ENCODE assay signal across 35 cellular contexts in genomic region chr10:8499752-8500390, GRCh38.
"Had no signal": no experiment of that assay in that cellular context is flagged by ENCODE, and none has a peak within 500 bp of the region (broad histone marks: within the 10 kb centered on the region; RNA-seq: fewer than 3 reads in every experiment).

No MANE protein-coding gene starts in this region.

- H3K27me3 ChIP-seq: ascending aorta, cardiac muscle cell had no signal

- FAIRE-seq: bronchial epithelial cell, TTC549 had no signal

- H3K36me3 ChIP-seq: ascending aorta, cardiac muscle cell had no signal

- H3K27ac Mint-ChIP-seq: activated CD4-positive, alpha-beta memory T cell treated with anti-CD3 and anti-CD28 coated beads, Interleukin-2, amount 10 ng/mL, durations not matched to agents 7 days and 5 days; activated CD4-positive, alpha-beta T cell treated with anti-CD3 and anti-CD28 coated beads, Interleukin-2, amount 10 ng/mL, durations not matched to agents 7 days and 5 days; activated CD8-positive, alpha-beta memory T cell treated with anti-CD3 and anti-CD28 coated beads, Interleukin-2, amount 10 ng/mL, durations not matched to agents 7 days and 5 days; activated CD8-positive, alpha-beta T cell treated with anti-CD3 and anti-CD28 coated beads, Interleukin-2, amount 10 ng/mL, durations not matched to agents 7 days and 5 days; activated naive CD4-positive, alpha-beta T cell treated with anti-CD3 and anti-CD28 coated beads, Interleukin-2, amount 10 ng/mL, durations not matched to agents 7 days and 5 days; activated naive CD4-positive, alpha-beta T cell treated with anti-CD3 and anti-CD28 coated beads, Interleukin-2, amount 50 U/mL, for 24 hours; activated naive CD8-positive, alpha-beta T cell; activated naive CD8-positive, alpha-beta T cell treated with anti-CD3 and anti-CD28 coated beads, Interleukin-2, amount 10 ng/mL, durations not matched to agents 7 days and 5 days; activated naive CD8-positive, alpha-beta T cell treated with anti-CD3 and anti-CD28 coated beads, Interleukin-2, amount 50 U/mL, for 24 hours; activated T-helper 2 cell treated with anti-CD3 and anti-CD28 coated beads, Interferon-gamma antibody, Interleukin-2, Interleukin-4, amounts not matched to agents 10 μg/mL and 5 μg/mL and 100 μg/mL, durations not matched to agents 14 hours and 24 hours and 36 hours; brain; T-helper 1 cell treated with Interleukin-12 subunit alpha and Interleukin-12 subunit beta and Interleukin-4 antibody, amounts not matched to agents 30 μg/mL and 1 μg/mL, for 36 hours; T-helper 2 cell treated with Interferon-gamma antibody and Interleukin-4, amounts not matched to agents 5 μg/mL and 100 μg/mL, for 36 hours had no signal

- DNase-seq: activated CD4-positive, alpha-beta memory T cell treated with anti-CD3 and anti-CD28 coated beads, Interleukin-2, amount 10 ng/mL, durations not matched to agents 7 days and 5 days; activated CD4-positive, alpha-beta T cell treated with anti-CD3 and anti-CD28 coated beads for 1 hour; activated CD4-positive, alpha-beta T cell treated with anti-CD3 and anti-CD28 coated beads for 4 hours; activated CD4-positive, alpha-beta T cell treated with anti-CD3 and anti-CD28 coated beads, Interleukin-2, amount 10 ng/mL, durations not matched to agents 7 days and 5 days; activated CD4-positive, alpha-beta T cell treated with anti-CD3 and anti-CD28 coated beads, Interleukin-2, amount 50 U/mL, for 48 hours; activated CD4-positive, CD25-positive, alpha-beta regulatory T cell; activated CD8-positive, alpha-beta memory T cell treated with anti-CD3 and anti-CD28 coated beads for 24 hours; activated CD8-positive, alpha-beta memory T cell treated with anti-CD3 and anti-CD28 coated beads, Interleukin-2, amount 10 ng/mL, durations not matched to agents 7 days and 5 days; activated CD8-positive, alpha-beta memory T cell treated with anti-CD3 and anti-CD28 coated beads, Interleukin-2, amount 50 U/mL, for 48 hours; activated CD8-positive, alpha-beta T cell treated with anti-CD3 and anti-CD28 coated beads, Interleukin-2, amount 10 ng/mL, durations not matched to agents 7 days and 5 days; activated effector memory CD4-positive, alpha-beta T cell treated with Interleukin-2 at 50 U/mL for 16 hours; activated gamma-delta T cell; activated naive CD4-positive, alpha-beta T cell treated with anti-CD3 and anti-CD28 coated beads, Interleukin-2, amount 10 ng/mL, durations not matched to agents 7 days and 5 days; activated naive CD4-positive, alpha-beta T cell treated with Interleukin-2 at 50 U/mL for 16 hours; activated naive CD8-positive, alpha-beta T cell treated with anti-CD3 and anti-CD28 coated beads, Interleukin-2, amount 10 ng/mL, durations not matched to agents 7 days and 5 days; activated naive CD8-positive, alpha-beta T cell treated with anti-CD3 and anti-CD28 coated beads, Interleukin-2, amount 50 U/mL, for 24 hours; activated T-cell treated with anti-CD3 and anti-CD28 coated beads, Interleukin-2, amount 50 U/mL, for 24 hours; amygdala; anterior cingulate cortex; caudate nucleus; cerebellar nuclear complex; T-helper 1 cell; T-helper 9 cell had no signal

- H3K4me1 Mint-ChIP-seq: activated naive CD4-positive, alpha-beta T cell treated with anti-CD3 and anti-CD28 coated beads, Interleukin-2, amount 10 ng/mL, durations not matched to agents 7 days and 5 days; activated naive CD4-positive, alpha-beta T cell treated with anti-CD3 and anti-CD28 coated beads, Interleukin-2, amount 50 U/mL, for 24 hours had no signal

- H3K9me3 Mint-ChIP-seq: activated CD4-positive, alpha-beta memory T cell treated with anti-CD3 and anti-CD28 coated beads, Interleukin-2, amount 10 ng/mL, durations not matched to agents 7 days and 5 days; activated naive CD4-positive, alpha-beta T cell treated with anti-CD3 and anti-CD28 coated beads, Interleukin-2, amount 10 ng/mL, durations not matched to agents 7 days and 5 days; activated naive CD4-positive, alpha-beta T cell treated with anti-CD3 and anti-CD28 coated beads, Interleukin-2, amount 50 U/mL, for 24 hours; activated naive CD8-positive, alpha-beta T cell treated with anti-CD3 and anti-CD28 coated beads, Interleukin-2, amount 10 ng/mL, durations not matched to agents 7 days and 5 days; activated T-cell treated with anti-CD3 and anti-CD28 coated beads, Interleukin-2, amount 50 U/mL, for 24 hours; central memory CD8-positive, alpha-beta T cell; T-helper 1 cell treated with Interleukin-12 subunit alpha and Interleukin-12 subunit beta and Interleukin-4 antibody, amounts not matched to agents 30 μg/mL and 1 μg/mL, for 36 hours had no signal

- H3K4me1 ChIP-seq: ascending aorta had no signal

- H3K4me3 Mint-ChIP-seq: activated CD4-positive, alpha-beta memory T cell treated with anti-CD3 and anti-CD28 coated beads, Interleukin-2, amount 10 ng/mL, durations not matched to agents 7 days and 5 days; activated CD4-positive, alpha-beta T cell treated with anti-CD3 and anti-CD28 coated beads, Interleukin-2, amount 10 ng/mL, durations not matched to agents 7 days and 5 days; activated CD8-positive, alpha-beta memory T cell treated with anti-CD3 and anti-CD28 coated beads, Interleukin-2, amount 10 ng/mL, durations not matched to agents 7 days and 5 days; activated CD8-positive, alpha-beta T cell treated with anti-CD3 and anti-CD28 coated beads, Interleukin-2, amount 10 ng/mL, durations not matched to agents 7 days and 5 days; activated naive CD4-positive, alpha-beta T cell treated with anti-CD3 and anti-CD28 coated beads, Interleukin-2, amount 10 ng/mL, durations not matched to agents 7 days and 5 days; activated naive CD4-positive, alpha-beta T cell treated with anti-CD3 and anti-CD28 coated beads, Interleukin-2, amount 50 U/mL, for 24 hours; activated naive CD8-positive, alpha-beta T cell; activated naive CD8-positive, alpha-beta T cell treated with anti-CD3 and anti-CD28 coated beads, Interleukin-2, amount 10 ng/mL, durations not matched to agents 7 days and 5 days; activated naive CD8-positive, alpha-beta T cell treated with anti-CD3 and anti-CD28 coated beads, Interleukin-2, amount 50 U/mL, for 24 hours; activated T-cell treated with anti-CD3 and anti-CD28 coated beads, Interleukin-2, amount 50 U/mL, for 24 hours; brain; central memory CD8-positive, alpha-beta T cell; T-helper 1 cell treated with Interleukin-12 subunit alpha and Interleukin-12 subunit beta and Interleukin-4 antibody, amounts not matched to agents 30 μg/mL and 1 μg/mL, for 36 hours; T-helper 2 cell treated with Interferon-gamma antibody and Interleukin-4, amounts not matched to agents 5 μg/mL and 100 μg/mL, for 36 hours had no signal

- H3K36me3 Mint-ChIP-seq: activated CD8-positive, alpha-beta memory T cell treated with anti-CD3 and anti-CD28 coated beads, Interleukin-2, amount 10 ng/mL, durations not matched to agents 7 days and 5 days; activated naive CD4-positive, alpha-beta T cell treated with anti-CD3 and anti-CD28 coated beads, Interleukin-2, amount 10 ng/mL, durations not matched to agents 7 days and 5 days; activated naive CD4-positive, alpha-beta T cell treated with anti-CD3 and anti-CD28 coated beads, Interleukin-2, amount 50 U/mL, for 24 hours; activated naive CD8-positive, alpha-beta T cell; activated naive CD8-positive, alpha-beta T cell treated with anti-CD3 and anti-CD28 coated beads, Interleukin-2, amount 10 ng/mL, durations not matched to agents 7 days and 5 days; brain had no signal

- H3K27ac ChIP-seq: ascending aorta, cardiac muscle cell, VCaP had no signal

- ATAC-seq: activated CD8-positive, alpha-beta memory T cell treated with anti-CD3 and anti-CD28 coated beads, Interleukin-2, amount 10 ng/mL, durations not matched to agents 7 days and 5 days; activated CD8-positive, alpha-beta T cell treated with anti-CD3 and anti-CD28 coated beads, Interleukin-2, amount 10 ng/mL, durations not matched to agents 7 days and 5 days had no signal

- H3K4me3 ChIP-seq: ascending aorta, cardiac muscle cell had no signal

- H3K9me3 ChIP-seq: ascending aorta had no signal
